ENCODE assay signal across 16 cellular contexts in the genomic region with DNA sequence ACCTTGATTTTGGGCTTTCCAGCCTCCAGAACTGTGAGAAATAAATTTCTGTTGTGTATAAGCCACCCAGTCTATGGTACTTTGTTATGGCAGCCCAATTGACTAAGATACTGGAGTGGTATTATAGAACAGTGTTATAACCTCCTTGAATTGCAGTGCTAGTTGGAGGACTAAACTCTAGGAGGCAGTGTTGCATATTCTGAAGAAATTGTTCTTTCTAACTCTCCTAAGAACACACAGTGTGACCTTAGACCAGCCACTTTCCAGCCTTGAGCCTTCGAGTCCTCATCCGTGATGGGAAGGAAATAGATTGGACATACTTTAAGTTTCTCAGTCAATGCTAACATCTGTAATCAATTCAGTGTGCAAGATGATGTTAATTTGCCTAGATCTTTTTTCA. TPM values are rescaled to one million over a fixed set of nuclear protein-coding genes. Genes with fewer than 3 reads are reported as not detected.
DNase-seq lines count a peak whose midpoint lies in the region; ATAC-seq and TF ChIP-seq lines count a peak whose summit lies in the region.
"Had no signal": no experiment of that assay in that cellular context is flagged by ENCODE, and none has a peak within 500 bp of the region (broad histone marks: within the 10 kb centered on the region; RNA-seq: fewer than 3 reads in every experiment).

No MANE protein-coding gene starts in this region.

- H2BK20ac ChIP-seq in H9 (ENCODE audit: low read depth, low read length, poor library complexity, severe bottlenecking), result no peak overlapping the region

- DNase-seq in H9, result no peak
- no peak for DNase-seq in hepatocyte (ENCODE audit: low spot score)
- no peak for DNase-seq in SHP77 (lab: John Stamatoyannopoulos, UW)
- DNase-seq in SKM-1 (lab: John Stamatoyannopoulos, UW; ENCODE audit: unreplicated experiment), result no peak
- DNase-seq in effector memory CD4-positive, alpha-beta T cell, result no peak
- no peak for DNase-seq in activated effector memory CD4-positive, alpha-beta T cell treated with Interleukin-2 at 50 U/mL for 16 hours
- DNase-seq: activated naive CD8-positive, alpha-beta T cell treated with anti-CD3 and anti-CD28 coated beads, Interleukin-2, amount 50 U/mL, for 24 hours; HCEC 1CT; natural killer cell; NCI-H1694; T-helper 9 cell had no signal

- H4K8ac ChIP-seq in H9 (replicated peaks; ENCODE audit: insufficient read length, low read depth, low read length), result no peak overlapping the region

- H2AK5ac ChIP-seq in H9 (ENCODE audit: insufficient read length, low read length), result no peak overlapping the region

- no peak overlapping the region for H3K23ac ChIP-seq in H9 (ENCODE audit: insufficient read length, low read depth, low read length)

- no peak overlapping the region for H3K27ac Mint-ChIP-seq in H9
- H3K27ac Mint-ChIP-seq: activated naive CD8-positive, alpha-beta T cell treated with anti-CD3 and anti-CD28 coated beads, Interleukin-2, amount 50 U/mL, for 24 hours; dendritic cell treated with granulocyte-macrophage colony-stimulating factor and Interleukin-4, amounts not matched to agents 40 ng/mL and 50 ng/mL, for 4 days; natural killer cell had no signal

- H3K36me3 Mint-ChIP-seq in H9 (ENCODE audit: insufficient read depth in 1 of 3, low read depth in 3 of 3), result no peaks in the 10 kb centered on the region
- H3K36me3 Mint-ChIP-seq: natural killer cell had no signal

- H3K18ac ChIP-seq in H9 (ENCODE audit: insufficient read length, low read depth, low read length), result no peak overlapping the region

- no peak overlapping the region for H2BK12ac ChIP-seq in H9 (ENCODE audit: insufficient read length, low read depth, low read length)

- no peak overlapping the region for H3T11ph ChIP-seq in H9 (ENCODE audit: low read length)

- H3K9me3 Mint-ChIP-seq in H9, result no peaks in the 10 kb centered on the region; a peak in 1 of 5 replicates
- H3K9me3 Mint-ChIP-seq: activated naive CD8-positive, alpha-beta T cell treated with anti-CD3 and anti-CD28 coated beads, Interleukin-2, amount 50 U/mL, for 24 hours; dendritic cell treated with granulocyte-macrophage colony-stimulating factor and Interleukin-4, amounts not matched to agents 40 ng/mL and 50 ng/mL, for 4 days; natural killer cell had no signal

- no peak overlapping the region for H3K4me3 ChIP-seq in DOHH2 (ENCODE audit: low read length)
- no peak overlapping the region for H3K4me3 ChIP-seq in hepatocyte
- no peak overlapping the region for H3K4me3 ChIP-seq in effector memory CD4-positive, alpha-beta T cell (ENCODE audit: insufficient read depth, low read depth, low read length, poor library complexity, severe bottlenecking)
- H3K4me3 ChIP-seq: gastroesophageal sphincter, suprapubic skin had no signal

- H3K4ac ChIP-seq in H9 (ENCODE audit: low read depth, low read length), result no peak overlapping the region

- ATAC-seq in SK-N-SH treated with all-trans-retinoic acid at 6 μM for 48 hours, result 0 out of 3 replicates have a peak, but pooled peaks have one; percentile 20
- ATAC-seq: activated naive CD8-positive, alpha-beta T cell treated with anti-CD3 and anti-CD28 coated beads, Interleukin-2, amount 50 U/mL, for 24 hours; gastroesophageal sphincter; natural killer cell had no signal

- H3K4me2 ChIP-seq in DOHH2 (ENCODE audit: low read length) (no peak overlapping the region), H9 (ENCODE audit: insufficient read depth, insufficient read length, low read length) (no peak overlapping the region), hepatocyte (no peak overlapping the region)

- no peaks in the 10 kb centered on the region for H3K27me3 Mint-ChIP-seq in H9 (ENCODE audit: low read depth)
- H3K27me3 Mint-ChIP-seq: activated naive CD8-positive, alpha-beta T cell treated with anti-CD3 and anti-CD28 coated beads, Interleukin-2, amount 50 U/mL, for 24 hours; dendritic cell treated with granulocyte-macrophage colony-stimulating factor and Interleukin-4, amounts not matched to agents 40 ng/mL and 50 ng/mL, for 4 days had no signal

- H3K23me2 ChIP-seq in H9 (ENCODE audit: insufficient read length, low read depth, low read length, poor library complexity, severe bottlenecking), result no peaks in the 10 kb centered on the region

- H3K27me3 ChIP-seq in DOHH2 (ENCODE audit: control insufficient read depth, low read length) (no peaks in the 10 kb centered on the region), H9 (ENCODE audit: insufficient read depth, low read length) (no peaks in the 10 kb centered on the region), hepatocyte (no peaks in the 10 kb centered on the region)
- H3K27me3 ChIP-seq in effector memory CD4-positive, alpha-beta T cell (replicated peaks; ENCODE audit: control insufficient read depth, insufficient read depth, low read length, poor library complexity, severe bottlenecking), result no peaks in the 10 kb centered on the region
- H3K27me3 ChIP-seq: gastroesophageal sphincter, suprapubic skin had no signal

- TF ChIP-seq CTCF in DOHH2 (IDR thresholded peaks at IDR 0.05; ENCODE audit: low read depth, low read length, poor library complexity, severe bottlenecking) (peak; percentile 43), H9 (conservative IDR thresholded peaks at IDR 0.05) (peak; percentile 63), hepatocyte (IDR thresholded peaks at IDR 0.05; ENCODE audit: poor library complexity) (peak; percentile 12)

- no peaks in the 10 kb centered on the region for H3K79me1 ChIP-seq in H9 (ENCODE audit: insufficient read depth, low read depth, low read length, poor library complexity, severe bottlenecking)

- no peak overlapping the region for H2AFZ ChIP-seq in H9 (ENCODE audit: low read length)
- H2AFZ ChIP-seq in hepatocyte, result no peak overlapping the region

- H3K36me3 ChIP-seq in DOHH2 (ENCODE audit: control insufficient read depth, low read length) (no peaks in the 10 kb centered on the region), hepatocyte (replicated peaks; ENCODE audit: insufficient read depth, low read depth) (no peaks in the 10 kb centered on the region)
- H3K36me3 ChIP-seq in effector memory CD4-positive, alpha-beta T cell (ENCODE audit: control insufficient read depth, insufficient read depth, low read length), result no peaks in the 10 kb centered on the region
- H3K36me3 ChIP-seq: gastroesophageal sphincter, suprapubic skin had no signal

- H3K9me3 ChIP-seq in DOHH2 (ENCODE audit: control insufficient read depth, insufficient read depth, low read length) (no peaks in the 10 kb centered on the region), H9 (ENCODE audit: control insufficient read depth, low read depth, low read length) (no peaks in the 10 kb centered on the region), hepatocyte (ENCODE audit: low read depth) (no peaks in the 10 kb centered on the region)
- H3K9me3 ChIP-seq in effector memory CD4-positive, alpha-beta T cell (ENCODE audit: control insufficient read depth, low read length), result no peaks in the 10 kb centered on the region
- H3K9me3 ChIP-seq: gastroesophageal sphincter, suprapubic skin had no signal

- no peak overlapping the region for H2BK120ac ChIP-seq in H9 (ENCODE audit: low read depth, low read length, poor library complexity, severe bottlenecking)

- no peak overlapping the region for H2BK15ac ChIP-seq in H9 (ENCODE audit: low read depth, low read length)

- no peak overlapping the region for H3K9ac ChIP-seq in H9 (ENCODE audit: extremely low read depth, insufficient read length, low read length)

- no peaks in the 10 kb centered on the region for H4K20me1 ChIP-seq in DOHH2 (ENCODE audit: control insufficient read depth, insufficient read depth, low read depth, low read length)
- H4K20me1 ChIP-seq in H9 (ENCODE audit: control insufficient read depth, insufficient read depth, insufficient read length), result no peaks in the 10 kb centered on the region
- H4K20me1 ChIP-seq in hepatocyte (ENCODE audit: insufficient read depth, poor library complexity, severe bottlenecking), result no peaks in the 10 kb centered on the region

- no peak overlapping the region for H4K5ac ChIP-seq in H9 (ENCODE audit: insufficient read length, low read depth, low read length)

- no peak overlapping the region for H3K14ac ChIP-seq in H9 (ENCODE audit: insufficient read depth, low read length)

- H3K4me3 Mint-ChIP-seq in H9, result no peak overlapping the region
- H3K4me3 Mint-ChIP-seq: activated naive CD8-positive, alpha-beta T cell treated with anti-CD3 and anti-CD28 coated beads, Interleukin-2, amount 50 U/mL, for 24 hours; dendritic cell treated with granulocyte-macrophage colony-stimulating factor and Interleukin-4, amounts not matched to agents 40 ng/mL and 50 ng/mL, for 4 days; natural killer cell had no signal

- H3K4me1 ChIP-seq in DOHH2 (ENCODE audit: control insufficient read depth, low read length), result no peaks in the 10 kb centered on the region
- no peaks in the 10 kb centered on the region; the same call in 1 of the 2 replicates for H3K4me1 ChIP-seq in H9 (ENCODE audit: insufficient read depth, low read length)
- H3K4me1 ChIP-seq in hepatocyte (ENCODE audit: insufficient read depth), result no peaks in the 10 kb centered on the region
- H3K4me1 ChIP-seq in effector memory CD4-positive, alpha-beta T cell (ENCODE audit: control insufficient read depth, insufficient read depth, low read length, poor library complexity, severe bottlenecking), result no peaks in the 10 kb centered on the region
- H3K4me1 ChIP-seq: gastroesophageal sphincter, suprapubic skin had no signal

- H4K91ac ChIP-seq in H9 (ENCODE audit: insufficient read length, low read depth, low read length), result no peak overlapping the region

- H3K9me2 ChIP-seq in DOHH2 (replicated peaks; ENCODE audit: control insufficient read depth, low read length) (no peaks in the 10 kb centered on the region), hepatocyte (replicated peaks; ENCODE audit: insufficient read depth) (no peaks in the 10 kb centered on the region)

- H3F3A ChIP-seq in DOHH2 (ENCODE audit: control insufficient read depth, insufficient read depth), result no peaks in the 10 kb centered on the region

- H3K79me2 ChIP-seq in DOHH2 (ENCODE audit: control insufficient read depth, low read length) (no peaks in the 10 kb centered on the region), H9 (ENCODE audit: insufficient read depth, low read length) (no peaks in the 10 kb centered on the region), hepatocyte (no peaks in the 10 kb centered on the region)

- H3K27ac ChIP-seq in DOHH2 (ENCODE audit: low read depth, low read length) (no peak overlapping the region), H9 (ENCODE audit: insufficient read length, low read depth, low read length) (no peak overlapping the region), hepatocyte (no peak overlapping the region)
- no peak overlapping the region for H3K27ac ChIP-seq in effector memory CD4-positive, alpha-beta T cell (ENCODE audit: insufficient read depth, low read length, poor library complexity, severe bottlenecking)
- H3K27ac ChIP-seq: gastroesophageal sphincter, suprapubic skin had no signal

- no peak overlapping the region for H3K56ac ChIP-seq in H9 (ENCODE audit: insufficient read length, low read depth, low read length)

- H3K4me1 Mint-ChIP-seq in H9, result peaks cover 7% of the 10 kb centered on the region in 2 experiments
- H3K4me1 Mint-ChIP-seq: activated naive CD8-positive, alpha-beta T cell treated with anti-CD3 and anti-CD28 coated beads, Interleukin-2, amount 50 U/mL, for 24 hours; natural killer cell had no signal

- no CpG with 5 or more reads among the region's 2 CpGs for WGBS in H9 (ENCODE audit: extremely low coverage, insufficient read length, low lambda C conversion rate)
- WGBS in hepatocyte (ENCODE audit: low lambda C conversion rate, missing lambda C conversion rate), result 93% methylated on average over 2 of the region's 2 CpGs

- no peak overlapping the region for H2BK5ac ChIP-seq in H9 (ENCODE audit: insufficient read length, low read length)

RNA-seq across cellular contexts. Expression of a gene that starts 22.4 kb away (rescaled TPM):
- not detected in 2 replicates for total RNA-seq in H9 (2021)
- total RNA-seq in hepatocyte, result not detected in 2 replicates
- polyA plus RNA-seq in hepatocyte, result not detected in 2 replicates
- total RNA-seq: gastroesophageal sphincter, natural killer cell, suprapubic skin had no signal

RNA-seq across cellular contexts. Expression of a gene that starts 47.8 kb away (rescaled TPM):
- total RNA-seq in H9 (2021) (391 and 405 TPM in 2 replicates), hepatocyte (188 and 206 TPM in 2 replicates)
- polyA plus RNA-seq in hepatocyte, result 168 and 177 TPM in 2 replicates

Comparison
In these comparisons a context has a peak if more than half of its experiments do, and no peak if none do; other contexts are left out.
1. CTCF ChIP-seq: peak in every context shown above with its lines; median percentile 63 in H9; 43 in DOHH2; 12 in hepatocyte.